ENCODE assay signal across 11 cellular contexts in the genomic region with DNA sequence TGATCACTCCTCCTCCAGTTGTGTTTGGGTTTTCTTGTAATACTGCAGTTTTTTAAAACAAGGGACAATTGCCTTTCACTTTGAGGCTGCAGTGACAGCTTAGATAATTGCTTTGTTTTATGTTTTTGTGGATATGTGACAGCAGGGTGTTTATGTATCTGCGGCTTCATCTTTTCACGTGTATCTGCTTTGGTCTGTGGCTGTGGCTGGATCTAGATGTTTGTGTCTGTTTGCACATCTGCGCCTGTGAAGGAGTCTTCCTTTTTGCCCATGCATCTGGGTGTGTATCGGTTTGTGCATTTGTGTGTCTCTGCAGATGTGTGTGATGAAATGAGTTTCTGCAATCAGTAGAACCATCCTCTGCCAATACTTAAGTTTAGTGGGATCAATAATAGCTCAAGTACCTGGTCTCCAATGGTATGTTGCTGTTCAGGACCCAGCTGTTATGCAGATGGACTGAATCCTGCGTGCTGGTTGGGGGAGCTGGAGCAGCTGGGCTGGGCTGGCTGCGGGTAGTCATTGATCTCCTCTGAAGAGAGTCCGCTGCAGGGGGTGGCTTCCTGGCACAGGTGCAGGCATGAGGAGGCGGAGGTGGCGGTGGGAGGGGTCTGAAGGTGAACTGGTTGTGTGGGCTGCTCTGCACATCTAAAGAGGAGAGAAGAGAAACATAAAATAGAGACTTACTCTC.
DNase-seq lines count a peak whose midpoint lies in the region; ATAC-seq and TF ChIP-seq lines count a peak whose summit lies in the region.
"Had no signal": no experiment of that assay in that cellular context is flagged by ENCODE, and none has a peak within 500 bp of the region (broad histone marks: within the 10 kb centered on the region; RNA-seq: fewer than 3 reads in every experiment).

No MANE protein-coding gene starts in this region.

- TF ChIP-seq CTCF in Calu3 (IDR thresholded peaks at IDR 0.05; ENCODE audit: unreplicated experiment): no peak

- DNase-seq in Calu3 (peak; percentile 1), G401 (ENCODE audit: low spot score) (no peak)
- peak; percentile 10 for DNase-seq in T-helper 2 cell treated with Interferon-gamma antibody and Interleukin-4, amounts not matched to agents 5 μg/mL and 100 μg/mL, for 36 hours (ENCODE audit: low spot score)
- peak; percentile 49 for DNase-seq in activated naive CD4-positive, alpha-beta T cell treated with anti-CD3 and anti-CD28 coated beads, Interleukin-2, amount 50 U/mL, for 16 hours
- peak; percentile 2 to 4 for DNase-seq in stimulated activated CD4-positive, alpha-beta T cell treated with anti-CD3 and anti-CD28 coated beads, Interleukin-12 subunit alpha, Interleukin-12 subunit beta, amount 100 ng/mL, for 24 hours (ENCODE audit: low read depth in 2 of 2)

- H3K27me3 Mint-ChIP-seq in Calu3 (ENCODE audit: unreplicated experiment): peaks cover 8% of the 10 kb centered on the region
- H3K27me3 Mint-ChIP-seq in T-helper 2 cell treated with Interferon-gamma antibody and Interleukin-4, amounts not matched to agents 5 μg/mL and 100 μg/mL, for 36 hours (ENCODE audit: low read depth): peaks cover 2% of the 10 kb centered on the region
- H3K27me3 Mint-ChIP-seq: B cell; dendritic cell treated with granulocyte-macrophage colony-stimulating factor and Interleukin-4, amounts not matched to agents 40 ng/mL and 50 ng/mL, for 4 days had no signal

- H3K27ac Mint-ChIP-seq in Calu3 (ENCODE audit: unreplicated experiment): no peak overlapping the region
- H3K27ac Mint-ChIP-seq in T-helper 2 cell treated with Interferon-gamma antibody and Interleukin-4, amounts not matched to agents 5 μg/mL and 100 μg/mL, for 36 hours: peak overlapping the region; percentile 85
- H3K27ac Mint-ChIP-seq: B cell; dendritic cell treated with granulocyte-macrophage colony-stimulating factor and Interleukin-4, amounts not matched to agents 40 ng/mL and 50 ng/mL, for 4 days had no signal

- intact Hi-C loops in Calu3 (cut with micrococcal nuclease; ENCODE audit: unreplicated experiment): no loop called here

- H3K4me3 Mint-ChIP-seq in Calu3 (ENCODE audit: low read depth, unreplicated experiment): no peak overlapping the region
- H3K4me3 Mint-ChIP-seq in T-helper 2 cell treated with Interferon-gamma antibody and Interleukin-4, amounts not matched to agents 5 μg/mL and 100 μg/mL, for 36 hours: peak overlapping the region; percentile 73
- H3K4me3 Mint-ChIP-seq: B cell; dendritic cell treated with granulocyte-macrophage colony-stimulating factor and Interleukin-4, amounts not matched to agents 40 ng/mL and 50 ng/mL, for 4 days had no signal

- H3K9me3 Mint-ChIP-seq in Calu3 (ENCODE audit: low read depth, unreplicated experiment): no peaks in the 10 kb centered on the region
- H3K9me3 Mint-ChIP-seq in T-helper 2 cell treated with Interferon-gamma antibody and Interleukin-4, amounts not matched to agents 5 μg/mL and 100 μg/mL, for 36 hours: no peaks in the 10 kb centered on the region
- H3K9me3 Mint-ChIP-seq: dendritic cell treated with granulocyte-macrophage colony-stimulating factor and Interleukin-4, amounts not matched to agents 40 ng/mL and 50 ng/mL, for 4 days had no signal

- no peaks in the 10 kb centered on the region for H3K4me1 Mint-ChIP-seq in Calu3 (ENCODE audit: low read depth, unreplicated experiment)
- H3K4me1 Mint-ChIP-seq in T-helper 2 cell treated with Interferon-gamma antibody and Interleukin-4, amounts not matched to agents 5 μg/mL and 100 μg/mL, for 36 hours (ENCODE audit: low read depth): peaks cover 22% of the 10 kb centered on the region
- H3K4me1 Mint-ChIP-seq: B cell had no signal

- CTCF ChIA-PET in Calu3 (lab: Charles Lee): no interaction called here

- BruUV-seq in Calu3 (replicated peaks; lab: Mats Ljungman, UMichigan): no TSS peak

- no peak for ATAC-seq in GM21825 (IDR thresholded peaks at IDR 0.05; ENCODE audit: unreplicated experiment)
- no peak for ATAC-seq in GM18498 (IDR thresholded peaks at IDR 0.05; ENCODE audit: unreplicated experiment)
- ATAC-seq in HG03460 (IDR thresholded peaks at IDR 0.05; ENCODE audit: unreplicated experiment): no peak
- ATAC-seq: sciatic nerve had no signal

- H3K36me3 Mint-ChIP-seq in Calu3 (ENCODE audit: insufficient read depth, unreplicated experiment): no peaks in the 10 kb centered on the region
- no peaks in the 10 kb centered on the region for H3K36me3 Mint-ChIP-seq in T-helper 2 cell treated with Interferon-gamma antibody and Interleukin-4, amounts not matched to agents 5 μg/mL and 100 μg/mL, for 36 hours (ENCODE audit: low read depth)

- in situ Hi-C loops in G401 (cut with HindIII; ENCODE audit: low sequenced_read_pairs): no loop called here
